32 cellular contexts compared by ENCODE assay signal in genomic region chr11:102912482-102912830, GRCh38. TPM values are rescaled to one million over a fixed set of nuclear protein-coding genes. Genes with fewer than 3 reads are reported as not detected.
DNase-seq lines count a peak whose midpoint lies in the region; ATAC-seq and TF ChIP-seq lines count a peak whose summit lies in the region.
"Had no signal": no experiment of that assay in that cellular context is flagged by ENCODE, and none has a peak within 500 bp of the region (broad histone marks: within the 10 kb centered on the region; RNA-seq: fewer than 3 reads in every experiment).

No MANE protein-coding gene starts in this region.

- H2AFZ ChIP-seq in PC-3 (ENCODE audit: low read length), result no peak overlapping the region
- H2AFZ ChIP-seq in neural progenitor cell (replicated peaks), result no peak overlapping the region
- no peak overlapping the region for H2AFZ ChIP-seq in trophoblast cell (ENCODE audit: insufficient read depth, low read length, poor library complexity)

- H3K27me3 ChIP-seq in PC-3 (ENCODE audit: low read length) (no peaks in the 10 kb centered on the region), endodermal cell (ENCODE audit: control insufficient read depth, insufficient read depth, low read length, poor library complexity, severe bottlenecking) (no peaks in the 10 kb centered on the region), neural progenitor cell (no peaks in the 10 kb centered on the region), trophoblast cell (ENCODE audit: insufficient read depth, low read length) (no peaks in the 10 kb centered on the region)
- H3K27me3 ChIP-seq: BLaER1 treated with 17β-estradiol and CSF1 and Interleukin-3, amounts not matched to agents 10 nM and 100 nM; brain microvascular endothelial cell; colonic mucosa; Peyer's patch; transverse colon had no signal

- H4K91ac ChIP-seq in trophoblast cell (ENCODE audit: low read depth, low read length), result no peak overlapping the region

- intact Hi-C loops in PC-3 (cut with micrococcal nuclease), result no loop called here

- H3K36me3 Mint-ChIP-seq in endodermal cell (ENCODE audit: low read depth) (peaks cover 14% of the 10 kb centered on the region), neural progenitor cell (no peaks in the 10 kb centered on the region), T-cell (no peaks in the 10 kb centered on the region)

- H4K8ac ChIP-seq in trophoblast cell (ENCODE audit: low read depth, low read length), result no peak overlapping the region

- H4K20me1 ChIP-seq in PC-3 (ENCODE audit: low read length), result no peaks in the 10 kb centered on the region
- H4K20me1 ChIP-seq in neural progenitor cell (ENCODE audit: low read depth), result no peaks in the 10 kb centered on the region
- H4K20me1 ChIP-seq: BLaER1 treated with 17β-estradiol and CSF1 and Interleukin-3, amounts not matched to agents 10 nM and 100 nM had no signal

- TF ChIP-seq CTCF in PC-3 (conservative IDR thresholded peaks at IDR 0.05; ENCODE audit: low read depth, low read length) (no peak), endodermal cell (conservative IDR thresholded peaks at IDR 0.05) (no peak), neural progenitor cell (IDR thresholded peaks at IDR 0.05) (no peak)

- H3K36me3 ChIP-seq in PC-3 (ENCODE audit: low read depth, low read length), result no peaks in the 10 kb centered on the region
- H3K36me3 ChIP-seq in endodermal cell (ENCODE audit: control insufficient read depth, insufficient read depth, low read length), result no peaks in the 10 kb centered on the region
- no peaks in the 10 kb centered on the region for H3K36me3 ChIP-seq in neural progenitor cell
- H3K36me3 ChIP-seq in trophoblast cell (ENCODE audit: control insufficient read depth in 1 of 2, insufficient read depth in 2 of 2, low read length in 2 of 2), result no peaks in the 10 kb centered on the region
- H3K36me3 ChIP-seq: BLaER1 treated with 17β-estradiol and CSF1 and Interleukin-3, amounts not matched to agents 10 nM and 100 nM; brain microvascular endothelial cell; colonic mucosa; Peyer's patch; transverse colon had no signal

- H3K14ac ChIP-seq in trophoblast cell (ENCODE audit: low read length), result no peak overlapping the region

- 85 to 89% methylated on average over 1 to 2 of the region's 2 CpGs for whole genome bisulfite sequencing in endodermal cell (ENCODE audit: insufficient coverage in 1 of 2, insufficient read length in 1 of 2), 2 experiments
- no CpG with 5 or more reads among the region's 2 CpGs for WGBS in trophoblast cell (ENCODE audit: extremely low coverage, insufficient coverage, insufficient read length)

- 0 out of 2 replicates have a peak overlapping the region, but pooled peaks have one; percentile 7 for H3K27ac ChIP-seq in PC-3 (ENCODE audit: low read length)
- no peak overlapping the region for H3K27ac ChIP-seq in endodermal cell (ENCODE audit: low read depth, low read length)
- peak overlapping the region; percentile 19 for H3K27ac ChIP-seq in neural progenitor cell
- no peak overlapping the region for H3K27ac ChIP-seq in trophoblast cell (ENCODE audit: low read depth, low read length)
- H3K27ac ChIP-seq: brain microvascular endothelial cell, colonic mucosa, Peyer's patch had no signal

- no peak overlapping the region for H3K4me3 Mint-ChIP-seq in endodermal cell
- H3K4me3 Mint-ChIP-seq in neural progenitor cell, result no peak overlapping the region
- H3K4me3 Mint-ChIP-seq in T-cell, result no peak overlapping the region
- H3K4me3 Mint-ChIP-seq: activated CD4-positive, alpha-beta T cell treated with anti-CD3 and anti-CD28 coated beads for 36 hours; activated T-cell treated with anti-CD3 and anti-CD28 coated beads, Interleukin-2, amount 50 U/mL, for 24 hours; T-helper 17 cell had no signal

- peaks cover 5% of the 10 kb centered on the region for H3K79me1 ChIP-seq in trophoblast cell (ENCODE audit: low read length)

- H3K9ac ChIP-seq in PC-3 (ENCODE audit: low read length) (no peak overlapping the region), endodermal cell (ENCODE audit: extremely low read depth, low read length, poor library complexity, severe bottlenecking) (no peak overlapping the region), neural progenitor cell (no peak overlapping the region), trophoblast cell (ENCODE audit: low read length) (no peak overlapping the region)

- no peak overlapping the region for H2AK5ac ChIP-seq in trophoblast cell (ENCODE audit: low read length)

- CTCF ChIA-PET in PC-3 (lab: Charles Lee) (interaction anchor here (0.7 to 1.5 kb wide), 3 partner anchors 29 to 142 kb away, joined by 3 to 6 read pairs (median 4); no protein-coding TSS in a partner anchor), T-cell (lab: Charles Lee) (no interaction called here)

- H2BK12ac ChIP-seq in trophoblast cell (ENCODE audit: low read length), result no peak overlapping the region

- ATAC-seq in PC-3 (peak; percentile 79), GM21423 (IDR thresholded peaks at IDR 0.05; ENCODE audit: unreplicated experiment) (no peak), T-cell (replicated peaks in 1 of 4) (no peak)
- ATAC-seq: activated CD4-positive, alpha-beta T cell treated with anti-CD3 and anti-CD28 coated beads for 36 hours; HCT116; T-helper 17 cell had no signal

- H3K27ac Mint-ChIP-seq in endodermal cell, result peak overlapping the region; percentile 60
- no peak overlapping the region for H3K27ac Mint-ChIP-seq in neural progenitor cell
- no peak overlapping the region for H3K27ac Mint-ChIP-seq in T-cell
- H3K27ac Mint-ChIP-seq: activated CD4-positive, alpha-beta T cell treated with anti-CD3 and anti-CD28 coated beads for 36 hours; activated T-cell treated with anti-CD3 and anti-CD28 coated beads, Interleukin-2, amount 50 U/mL, for 24 hours; T-helper 17 cell had no signal

- H3K4me2 ChIP-seq in PC-3 (ENCODE audit: low read length) (peak overlapping the region; percentile 36; the same call in 1 of the 2 replicates), neural progenitor cell (no peak overlapping the region), trophoblast cell (ENCODE audit: low read length) (no peak overlapping the region)

- H3K23ac ChIP-seq in trophoblast cell (ENCODE audit: low read length), result no peak overlapping the region

- H3K27me3 Mint-ChIP-seq in endodermal cell (ENCODE audit: insufficient read depth), result no peaks in the 10 kb centered on the region
- peaks cover 2% of the 10 kb centered on the region for H3K27me3 Mint-ChIP-seq in neural progenitor cell (ENCODE audit: insufficient read depth, low read depth)
- peaks cover 13 to 15% of the 10 kb centered on the region in 2 donors for H3K27me3 Mint-ChIP-seq in T-cell

- DNase-seq in ELR (ENCODE audit: low read depth) (peak; percentile 60), PC-3 (peak; percentile 63), endodermal cell (no peak), neural progenitor cell (ENCODE audit: low spot score) (no peak), trophoblast cell (no peak), T-cell (no peak), cerebellar nuclear complex (lab: John Stamatoyannopoulos, UW) (no peak)
- DNase-seq: activated CD4-positive, alpha-beta T cell treated with anti-CD3 and anti-CD28 coated beads for 36 hours; activated T-cell treated with anti-CD3 and anti-CD28 coated beads, Interleukin-2, amount 50 U/mL, for 24 hours; brain microvascular endothelial cell; colonic mucosa; DMS79; KG1; kidney glomerular epithelial cell; NCI-H146; NCI-H510A treated with DMSO at 0.1 percent for 48 hours; NK-92 treated with Interleukin-12 subunit alpha and Interleukin-12 subunit beta, amount 100 ng/mL, for 24 hours; nucleus accumbens; Peyer's patch; T-helper 17 cell; transverse colon had no signal

- BruUV-seq in PC-3 (replicated peaks; lab: Mats Ljungman, UMichigan), result no TSS peak

- H3K4me3 ChIP-seq in PC-3 (ENCODE audit: low read length), result no peak overlapping the region
- H3K4me3 ChIP-seq in endodermal cell (ENCODE audit: low read length), result no peak overlapping the region
- H3K4me3 ChIP-seq in neural progenitor cell, result no peak overlapping the region
- H3K4me3 ChIP-seq in trophoblast cell (ENCODE audit: low read depth, low read length), result no peak overlapping the region
- H3K4me3 ChIP-seq: BLaER1 treated with 17β-estradiol and CSF1 and Interleukin-3, amounts not matched to agents 10 nM and 100 nM; colonic mucosa; Peyer's patch; transverse colon had no signal

- POLR2A ChIA-PET in PC-3 (lab: Charles Lee; ENCODE audit: unreplicated experiment) (no interaction called here), T-cell (lab: Charles Lee) (no interaction called here)

- H3K4me1 ChIP-seq in PC-3 (ENCODE audit: insufficient read depth, low read length), result peaks cover 15% of the 10 kb centered on the region
- H3K4me1 ChIP-seq in endodermal cell (ENCODE audit: control insufficient read depth, insufficient read depth, low read length), result no peaks in the 10 kb centered on the region
- H3K4me1 ChIP-seq in neural progenitor cell, result peaks cover 16% of the 10 kb centered on the region
- H3K4me1 ChIP-seq in trophoblast cell (ENCODE audit: control insufficient read depth in 1 of 2, insufficient read depth in 2 of 2, low read length in 2 of 2), result peaks cover 3% of the 10 kb centered on the region in 2 experiments
- H3K4me1 ChIP-seq: Caco-2, colonic mucosa, Peyer's patch had no signal

- H2BK5ac ChIP-seq in trophoblast cell (ENCODE audit: low read depth, low read length, poor library complexity), result no peak overlapping the region

- no peak overlapping the region for H4K12ac ChIP-seq in trophoblast cell (ENCODE audit: low read depth, low read length)

- no peak overlapping the region for H3K4ac ChIP-seq in trophoblast cell (ENCODE audit: low read depth, low read length)

- H3K4me1 Mint-ChIP-seq in endodermal cell (peaks cover 24% of the 10 kb centered on the region), neural progenitor cell (peaks cover 2% of the 10 kb centered on the region), T-cell (no peaks in the 10 kb centered on the region)
- H3K4me1 Mint-ChIP-seq: activated CD4-positive, alpha-beta T cell treated with anti-CD3 and anti-CD28 coated beads for 36 hours; T-helper 17 cell had no signal

- H3F3A ChIP-seq in PC-3 (ENCODE audit: low read length, unreplicated experiment) (peaks cover 7% of the 10 kb centered on the region), neural progenitor cell (ENCODE audit: low read depth) (peaks cover 27% of the 10 kb centered on the region)

- H3K9me3 ChIP-seq in PC-3 (ENCODE audit: low read length) (no peaks in the 10 kb centered on the region), endodermal cell (ENCODE audit: control insufficient read depth, low read length) (peaks cover 27% of the 10 kb centered on the region), neural progenitor cell (ENCODE audit: low read depth) (no peaks in the 10 kb centered on the region), trophoblast cell (ENCODE audit: insufficient read depth, low read depth, low read length) (no peaks in the 10 kb centered on the region)
- H3K9me3 ChIP-seq: BLaER1 treated with 17β-estradiol and CSF1 and Interleukin-3, amounts not matched to agents 10 nM and 100 nM; colonic mucosa; Peyer's patch; transverse colon had no signal

- H2BK120ac ChIP-seq in trophoblast cell (ENCODE audit: insufficient read depth, low read length, poor library complexity), result no peak overlapping the region

- H3K9me3 Mint-ChIP-seq in endodermal cell (peaks cover 43% of the 10 kb centered on the region), neural progenitor cell (no peaks in the 10 kb centered on the region), T-cell (no peaks in the 10 kb centered on the region)
- H3K9me3 Mint-ChIP-seq: activated T-cell treated with anti-CD3 and anti-CD28 coated beads, Interleukin-2, amount 50 U/mL, for 24 hours had no signal

- no peak overlapping the region for H3K18ac ChIP-seq in trophoblast cell (ENCODE audit: low read length)

- H3K79me2 ChIP-seq in PC-3 (ENCODE audit: low read length), result no peaks in the 10 kb centered on the region
- H3K79me2 ChIP-seq in neural progenitor cell (ENCODE audit: low read depth), result no peaks in the 10 kb centered on the region
- no peaks in the 10 kb centered on the region for H3K79me2 ChIP-seq in trophoblast cell (ENCODE audit: control insufficient read depth, insufficient read depth, low read length, poor library complexity)

- no peaks in the 10 kb centered on the region for H3K9me2 ChIP-seq in PC-3 (replicated peaks; ENCODE audit: low read length)

RNA-seq across cellular contexts. Expression of gene MMP12, which starts 37.7 kb away (rescaled TPM):
- total RNA-seq in PC-3 (2014; rRNA removed), result not detected in 2 replicates
- not detected for total RNA-seq in endodermal cell
- not detected for polyA plus RNA-seq in endodermal cell (2013, experiment 1 of 2)
- not detected for polyA plus RNA-seq in endodermal cell (2013, experiment 2 of 2)
- not detected in 2 replicates for total RNA-seq in neural progenitor cell (ENCODE audit: low replicate concordance)
- polyA plus RNA-seq in trophoblast cell (2013), result 0.26 and 0.33 TPM in 2 replicates
- total RNA-seq in T-cell, result not detected
- total RNA-seq: activated CD4-positive, alpha-beta T cell treated with anti-CD3 and anti-CD28 coated beads for 36 hours; activated CD8-positive, alpha-beta memory T cell treated with anti-CD3 and anti-CD28 coated beads for 36 hours; Caco-2; HT-29; pulmonary artery endothelial cell; SK-MEL-5; skeletal muscle tissue; T-helper 17 cell had no signal

RNA-seq across cellular contexts. Expression of gene MMP13, which starts 43.1 kb away (rescaled TPM):
- 2.4 and 2.6 TPM in 2 replicates for total RNA-seq in PC-3 (2014; rRNA removed)
- not detected for total RNA-seq in endodermal cell
- not detected for polyA plus RNA-seq in endodermal cell (2013, experiment 1 of 2)
- not detected for polyA plus RNA-seq in endodermal cell (2013, experiment 2 of 2)
- total RNA-seq in neural progenitor cell (ENCODE audit: low replicate concordance), result not detected in 2 replicates
- 0.03 TPM in 1 of 2 replicates, not detected in the other for polyA plus RNA-seq in trophoblast cell (2013)
- total RNA-seq in T-cell, result not detected
- total RNA-seq: activated CD4-positive, alpha-beta T cell treated with anti-CD3 and anti-CD28 coated beads for 36 hours; activated CD8-positive, alpha-beta memory T cell treated with anti-CD3 and anti-CD28 coated beads for 36 hours; Caco-2; colonic mucosa; fibroblast of lung; HT-29; Peyer's patch; pulmonary artery endothelial cell; SK-MEL-5; skeletal muscle tissue; T-helper 17 cell; transverse colon had no signal
- polyA plus RNA-seq: adipose tissue, fibroblast of lung had no signal

Comparison
In these comparisons a context has a peak if more than half of its experiments do, and no peak if none do; other contexts are left out.
1. DNase-seq: peak in ELR (single experiment) and PC-3 (single experiment); none in endodermal cell (single experiment), neural progenitor cell (single experiment), trophoblast cell (0 of 2), T-cell (0 of 34) and cerebellar nuclear complex (0 of 2).
2. H3K27ac ChIP-seq: peak in PC-3 (single experiment) and neural progenitor cell (single experiment); none in endodermal cell (single experiment) and trophoblast cell (single experiment).